ENCODE assay signal across 7 cellular contexts in genomic region chr1:66439028-66439427, GRCh38.
A peak's percentile ranks its signal among the peaks of the same experiment; 100 is the strongest.
DNase-seq lines count a peak whose midpoint lies in the region; ATAC-seq and TF ChIP-seq lines count a peak whose summit lies in the region.

No MANE protein-coding gene starts in this region.

- DNase-seq in RWPE2 (ENCODE audit: low spot score), result no peak
- DNase-seq in mesenchymal stem cell, result no peak
- DNase-seq in NCI-H1092 (lab: John Stamatoyannopoulos, UW), result no peak
- no peak for DNase-seq in stimulated activated naive CD4-positive, alpha-beta T cell (lab: John Stamatoyannopoulos, UW)
- no peak for DNase-seq in effector CD4-positive, alpha-beta T cell

- H3K27me3 ChIP-seq in RWPE2 (ENCODE audit: insufficient read depth, poor library complexity, severe bottlenecking), result no peaks in the 10 kb centered on the region
- no peaks in the 10 kb centered on the region for H3K27me3 ChIP-seq in mesenchymal stem cell (ENCODE audit: control insufficient read depth in 1 of 2, insufficient read depth in 1 of 2, low read length in 2 of 2)

- no peak for TF ChIP-seq CTCF in RWPE2 (IDR thresholded peaks at IDR 0.05; ENCODE audit: poor library complexity, severe bottlenecking)

- H4K91ac ChIP-seq in mesenchymal stem cell (ENCODE audit: low read length), result no peak overlapping the region

- H3K79me1 ChIP-seq in mesenchymal stem cell (replicated peaks; ENCODE audit: low read length, poor library complexity, severe bottlenecking), result no peaks in the 10 kb centered on the region

- no peak overlapping the region for H2BK12ac ChIP-seq in mesenchymal stem cell (ENCODE audit: low read length in 2 of 2)

- H2AFZ ChIP-seq in mesenchymal stem cell (ENCODE audit: low read depth, low read length), result no peak overlapping the region

- H3K36me3 ChIP-seq in RWPE2 (ENCODE audit: low read depth) (no peaks in the 10 kb centered on the region), mesenchymal stem cell (ENCODE audit: control insufficient read depth in 1 of 2, insufficient read depth in 2 of 2, low read depth in 1 of 2, low read length in 2 of 2) (no peaks in the 10 kb centered on the region)

- ATAC-seq in GM19043 (IDR thresholded peaks at IDR 0.05; ENCODE audit: low read depth, unreplicated experiment) (peak; percentile 75), HG02938 (IDR thresholded peaks at IDR 0.05; ENCODE audit: unreplicated experiment) (peak; percentile 68), RWPE2 (ENCODE audit: low read depth) (peak; percentile 45; the same call in 1 of the 3 replicates)

- no peak overlapping the region for H2AK5ac ChIP-seq in mesenchymal stem cell (ENCODE audit: low read length, severe bottlenecking)

- H3K14ac ChIP-seq in mesenchymal stem cell (ENCODE audit: low read length in 2 of 2), result no peak overlapping the region

- no peak overlapping the region for H2BK120ac ChIP-seq in mesenchymal stem cell (ENCODE audit: low read depth, low read length)

- no peaks in the 10 kb centered on the region for H3K9me3 ChIP-seq in RWPE2 (ENCODE audit: severe bottlenecking)
- H3K9me3 ChIP-seq in mesenchymal stem cell (ENCODE audit: control insufficient read depth, low read length), result no peaks in the 10 kb centered on the region

- H3K27ac ChIP-seq in RWPE2 (ENCODE audit: poor library complexity, severe bottlenecking) (peak overlapping the region; percentile 55), mesenchymal stem cell (ENCODE audit: low read length, poor library complexity, severe bottlenecking) (no peak overlapping the region)

- H2BK5ac ChIP-seq in mesenchymal stem cell (ENCODE audit: low read depth, low read length, poor library complexity, severe bottlenecking), result no peak overlapping the region

- peaks cover 28% of the 10 kb centered on the region for H3K4me1 ChIP-seq in RWPE2 (ENCODE audit: insufficient read depth, poor library complexity, severe bottlenecking)
- peaks cover 4% of the 10 kb centered on the region for H3K4me1 ChIP-seq in mesenchymal stem cell (ENCODE audit: control insufficient read depth, insufficient read depth, low read depth, low read length)

- H3K9ac ChIP-seq in mesenchymal stem cell (ENCODE audit: low read length), result peak overlapping the region; percentile 22

- H4K8ac ChIP-seq in mesenchymal stem cell (ENCODE audit: low read length), result no peak overlapping the region

- no peak overlapping the region for H3K4me3 ChIP-seq in RWPE2 (ENCODE audit: severe bottlenecking)
- H3K4me3 ChIP-seq in mesenchymal stem cell (ENCODE audit: insufficient read depth in 1 of 2, low read depth in 1 of 2, low read length in 2 of 2), result no peak overlapping the region

- WGBS in mesenchymal stem cell, result no CpG with 5 or more reads among the region's 3 CpGs

- no peak overlapping the region for H3K4ac ChIP-seq in mesenchymal stem cell (ENCODE audit: low read depth in 1 of 2, low read length in 2 of 2)

- no peak overlapping the region for H2BK15ac ChIP-seq in mesenchymal stem cell (ENCODE audit: low read depth, poor library complexity, severe bottlenecking)

- H3K23ac ChIP-seq in mesenchymal stem cell (ENCODE audit: low read length in 2 of 2), result no peak overlapping the region

- H3K4me2 ChIP-seq in mesenchymal stem cell (ENCODE audit: low read length, poor library complexity, severe bottlenecking), result no peak overlapping the region

- H3K18ac ChIP-seq in mesenchymal stem cell (ENCODE audit: low read depth in 1 of 2, low read length in 2 of 2), result no peak overlapping the region
